ENCODE assay signal across 1 cellular context in the genomic region with DNA sequence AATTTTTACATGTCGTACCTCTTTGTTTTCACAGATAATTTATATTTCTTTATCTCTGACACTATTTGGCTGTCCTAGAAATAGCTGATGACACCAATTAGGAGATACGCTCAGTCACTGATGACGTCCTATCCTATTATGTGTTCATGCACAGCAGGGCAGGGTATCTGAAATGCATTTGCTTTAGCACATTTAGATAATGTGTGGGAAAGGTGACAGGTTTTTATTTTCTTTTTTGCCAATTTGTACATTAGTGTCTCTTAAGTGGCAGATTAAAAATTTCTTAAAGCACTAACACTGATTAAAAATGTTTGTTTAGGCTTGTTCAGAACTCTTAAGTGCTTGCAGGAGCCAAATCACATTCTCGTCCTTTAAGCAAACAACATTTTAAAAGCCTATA.
TF ChIP-seq lines count a peak whose summit lies in the region.

No MANE protein-coding gene starts in this region.

TF ChIP-seq in SK-N-SH, 30 proteins besides CTCF, POLR2A, EP300 and RAD21 (continued from another document):
- TF ChIP-seq, protein P1, sequence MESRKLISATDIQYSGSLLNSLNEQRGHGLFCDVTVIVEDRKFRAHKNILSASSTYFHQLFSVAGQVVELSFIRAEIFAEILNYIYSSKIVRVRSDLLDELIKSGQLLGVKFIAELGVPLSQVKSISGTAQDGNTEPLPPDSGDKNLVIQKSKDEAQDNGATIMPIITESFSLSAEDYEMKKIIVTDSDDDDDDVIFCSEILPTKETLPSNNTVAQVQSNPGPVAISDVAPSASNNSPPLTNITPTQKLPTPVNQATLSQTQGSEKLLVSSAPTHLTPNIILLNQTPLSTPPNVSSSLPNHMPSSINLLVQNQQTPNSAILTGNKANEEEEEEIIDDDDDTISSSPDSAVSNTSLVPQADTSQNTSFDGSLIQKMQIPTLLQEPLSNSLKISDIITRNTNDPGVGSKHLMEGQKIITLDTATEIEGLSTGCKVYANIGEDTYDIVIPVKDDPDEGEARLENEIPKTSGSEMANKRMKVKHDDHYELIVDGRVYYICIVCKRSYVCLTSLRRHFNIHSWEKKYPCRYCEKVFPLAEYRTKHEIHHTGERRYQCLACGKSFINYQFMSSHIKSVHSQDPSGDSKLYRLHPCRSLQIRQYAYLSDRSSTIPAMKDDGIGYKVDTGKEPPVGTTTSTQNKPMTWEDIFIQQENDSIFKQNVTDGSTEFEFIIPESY (IDR thresholded peaks at IDR 0.05; ENCODE audit: borderline replicate concordance, low read depth), result no peak
- TF ChIP-seq TEAD4 (IDR thresholded peaks at IDR 0.05; ENCODE audit: borderline replicate concordance, insufficient read depth), result no peak
- TF ChIP-seq FOXJ3 (CRISPR knock-in tag; IDR thresholded peaks at IDR 0.05), result no peak
- no peak for TF ChIP-seq SIN3A (IDR thresholded peaks at IDR 0.05; ENCODE audit: borderline replicate concordance, low read depth, low read length)
- TF ChIP-seq RXRA (IDR thresholded peaks at IDR 0.05; ENCODE audit: borderline replicate concordance, low read depth), result no peak
- no peak for TF ChIP-seq RCOR1 (IDR thresholded peaks at IDR 0.05; ENCODE audit: low read length)
- TF ChIP-seq, protein P2, sequence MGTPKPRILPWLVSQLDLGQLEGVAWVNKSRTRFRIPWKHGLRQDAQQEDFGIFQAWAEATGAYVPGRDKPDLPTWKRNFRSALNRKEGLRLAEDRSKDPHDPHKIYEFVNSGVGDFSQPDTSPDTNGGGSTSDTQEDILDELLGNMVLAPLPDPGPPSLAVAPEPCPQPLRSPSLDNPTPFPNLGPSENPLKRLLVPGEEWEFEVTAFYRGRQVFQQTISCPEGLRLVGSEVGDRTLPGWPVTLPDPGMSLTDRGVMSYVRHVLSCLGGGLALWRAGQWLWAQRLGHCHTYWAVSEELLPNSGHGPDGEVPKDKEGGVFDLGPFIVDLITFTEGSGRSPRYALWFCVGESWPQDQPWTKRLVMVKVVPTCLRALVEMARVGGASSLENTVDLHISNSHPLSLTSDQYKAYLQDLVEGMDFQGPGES (IDR thresholded peaks at IDR 0.05; ENCODE audit: low read depth, low read length), result no peak
- TF ChIP-seq GATA2 (CRISPR knock-in tag; IDR thresholded peaks at IDR 0.05), result no peak
- no peak for TF ChIP-seq POLR2AphosphoS5 (IDR thresholded peaks at IDR 0.05; ENCODE audit: low read depth, low read length)
- TF ChIP-seq, protein P3, sequence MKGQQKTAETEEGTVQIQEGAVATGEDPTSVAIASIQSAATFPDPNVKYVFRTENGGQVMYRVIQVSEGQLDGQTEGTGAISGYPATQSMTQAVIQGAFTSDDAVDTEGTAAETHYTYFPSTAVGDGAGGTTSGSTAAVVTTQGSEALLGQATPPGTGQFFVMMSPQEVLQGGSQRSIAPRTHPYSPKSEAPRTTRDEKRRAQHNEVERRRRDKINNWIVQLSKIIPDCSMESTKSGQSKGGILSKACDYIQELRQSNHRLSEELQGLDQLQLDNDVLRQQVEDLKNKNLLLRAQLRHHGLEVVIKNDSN (IDR thresholded peaks at IDR 0.05; ENCODE audit: borderline replicate concordance, low read depth), result no peak
- no peak for TF ChIP-seq CHD2 (IDR thresholded peaks at IDR 0.05; ENCODE audit: low read length, partially characterized antibody)
- TF ChIP-seq MEF2A (IDR thresholded peaks at IDR 0.05; ENCODE audit: borderline replicate concordance, low read depth), result no peak
- TF ChIP-seq EZH2phosphoT487 (IDR thresholded peaks at IDR 0.05; ENCODE audit: borderline replicate concordance, low read depth), result no peak
- TF ChIP-seq YY1 (IDR thresholded peaks at IDR 0.05; ENCODE audit: low read depth), result no peak
- TF ChIP-seq, protein P4, sequence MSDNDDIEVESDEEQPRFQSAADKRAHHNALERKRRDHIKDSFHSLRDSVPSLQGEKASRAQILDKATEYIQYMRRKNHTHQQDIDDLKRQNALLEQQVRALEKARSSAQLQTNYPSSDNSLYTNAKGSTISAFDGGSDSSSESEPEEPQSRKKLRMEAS (IDR thresholded peaks at IDR 0.05; ENCODE audit: low read depth), result no peak
- no peak for TF ChIP-seq MXI1 (IDR thresholded peaks at IDR 0.05; ENCODE audit: low read depth, low read length)
- TF ChIP-seq TCF12 (IDR thresholded peaks at IDR 0.05), result no peak
- TF ChIP-seq, protein P5, sequence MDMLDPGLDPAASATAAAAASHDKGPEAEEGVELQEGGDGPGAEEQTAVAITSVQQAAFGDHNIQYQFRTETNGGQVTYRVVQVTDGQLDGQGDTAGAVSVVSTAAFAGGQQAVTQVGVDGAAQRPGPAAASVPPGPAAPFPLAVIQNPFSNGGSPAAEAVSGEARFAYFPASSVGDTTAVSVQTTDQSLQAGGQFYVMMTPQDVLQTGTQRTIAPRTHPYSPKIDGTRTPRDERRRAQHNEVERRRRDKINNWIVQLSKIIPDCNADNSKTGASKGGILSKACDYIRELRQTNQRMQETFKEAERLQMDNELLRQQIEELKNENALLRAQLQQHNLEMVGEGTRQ (IDR thresholded peaks at IDR 0.05; ENCODE audit: borderline replicate concordance, low read depth, low read length), result no peak
